In the genomic region with DNA sequence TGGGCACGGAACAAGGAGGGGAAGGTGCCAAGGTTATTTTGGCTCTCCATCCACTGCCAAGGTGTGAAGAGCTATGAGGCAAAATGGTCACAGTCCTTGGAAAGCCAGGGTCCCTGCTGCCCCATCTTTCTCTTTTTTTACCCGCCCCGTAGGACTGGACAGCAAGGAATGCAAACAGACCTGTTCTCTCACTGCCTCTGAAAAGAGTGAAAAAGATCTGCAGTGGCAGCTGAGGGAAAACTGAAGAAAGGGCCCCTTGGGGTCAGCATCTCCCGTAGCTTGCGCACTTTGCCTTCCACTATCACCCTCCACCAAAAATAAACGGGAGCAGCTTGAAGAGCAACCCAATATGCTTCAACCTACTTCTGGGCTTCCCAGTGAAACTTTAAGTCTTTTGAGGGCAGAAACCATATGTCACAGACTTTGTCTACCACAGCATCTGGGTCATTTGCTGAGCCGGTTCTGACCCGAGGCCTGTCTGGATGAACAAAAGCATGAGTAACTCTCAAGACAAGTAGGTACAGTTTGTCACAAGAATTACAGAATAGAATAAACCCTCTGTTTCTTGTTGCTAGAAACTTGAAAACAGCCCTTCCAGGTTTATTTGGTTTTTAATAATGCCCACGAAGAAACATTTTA, we compare ENCODE assay signal across 18 cellular contexts.
"Had no signal": no experiment of that assay in that cellular context is flagged by ENCODE, and none has a peak within 500 bp of the region (broad histone marks: within the 10 kb centered on the region; RNA-seq: fewer than 3 reads in every experiment).

No MANE protein-coding gene starts in this region.

- H3K27me3 ChIP-seq: body of pancreas, cardiac muscle cell, foreskin keratinocyte had no signal

- H3K9me3 Mint-ChIP-seq: activated naive CD4-positive, alpha-beta T cell treated with anti-CD3 and anti-CD28 coated beads, Interleukin-2, amount 50 U/mL, for 24 hours; memory B cell; nephron progenitor cell had no signal

- H3K4me3 ChIP-seq: body of pancreas, cardiac muscle cell, mucosa of descending colon had no signal

- H3K36me3 ChIP-seq: cardiac muscle cell had no signal

- DNase-seq: activated CD4-positive, alpha-beta T cell treated with anti-CD3 and anti-CD28 coated beads for 1 hour; activated gamma-delta T cell treated with Interleukin-2 at 50 U/mL for 16 hours; activated T-cell treated with anti-CD3 and anti-CD28 coated beads, Interleukin-2, amount 50 U/mL, for 1 hour; anterior cingulate cortex; body of pancreas; dermis blood vessel endothelial cell; effector CD8-positive, alpha-beta T cell; foreskin keratinocyte; mucosa of descending colon; nephron progenitor cell; occipital lobe; posterior cingulate gyrus; stimulated activated CD4-positive, alpha-beta T cell treated with anti-CD3 and anti-CD28 coated beads, Interleukin-4, amount 100 ng/mL, for 24 hours; stimulated activated naive CD8-positive, alpha-beta T cell treated with anti-CD3 and anti-CD28 coated beads, Interleukin-15, Interleukin-2, amounts not matched to agents 100 U/mL and 50 U/mL, for 24 hours; T-helper 1 cell had no signal

- H3K4me1 ChIP-seq: body of pancreas had no signal

- H3K36me3 Mint-ChIP-seq: activated naive CD4-positive, alpha-beta T cell treated with anti-CD3 and anti-CD28 coated beads, Interleukin-2, amount 50 U/mL, for 24 hours; memory B cell had no signal

- H3K27ac Mint-ChIP-seq: activated naive CD4-positive, alpha-beta T cell treated with anti-CD3 and anti-CD28 coated beads, Interleukin-2, amount 50 U/mL, for 24 hours; memory B cell; nephron progenitor cell had no signal

- ATAC-seq: body of pancreas; foreskin keratinocyte; mucosa of descending colon; stimulated activated naive CD8-positive, alpha-beta T cell treated with anti-CD3 and anti-CD28 coated beads, Interleukin-15, Interleukin-2, amounts not matched to agents 100 U/mL and 50 U/mL, for 24 hours had no signal

- H3K4me3 Mint-ChIP-seq: activated naive CD4-positive, alpha-beta T cell treated with anti-CD3 and anti-CD28 coated beads, Interleukin-2, amount 50 U/mL, for 24 hours; memory B cell; nephron progenitor cell had no signal

- H3K27ac ChIP-seq: body of pancreas, cardiac muscle cell, foreskin keratinocyte had no signal

- H3K4me1 Mint-ChIP-seq: nephron progenitor cell had no signal

- H3K9me3 ChIP-seq: body of pancreas, mucosa of descending colon had no signal
